13 cellular contexts compared by ENCODE assay signal in genomic region chr5:142726188-142726731, GRCh38. TPM values are rescaled to one million over a fixed set of nuclear protein-coding genes. Genes with fewer than 3 reads are reported as not detected.
DNase-seq lines count a peak whose midpoint lies in the region; ATAC-seq and TF ChIP-seq lines count a peak whose summit lies in the region.
"Had no signal": no experiment of that assay in that cellular context is flagged by ENCODE, and none has a peak within 500 bp of the region (broad histone marks: within the 10 kb centered on the region; RNA-seq: fewer than 3 reads in every experiment).

No MANE protein-coding gene starts in this region.

- H3K4me1 Mint-ChIP-seq in naive thymus-derived CD4-positive, alpha-beta T cell = peaks cover 0 to 4% (median 0%) of the 10 kb centered on the region in 7 donors
- H3K4me1 Mint-ChIP-seq: activated B cell treated with CpG ODN at 0.5 μM for 24 hours had no signal

- H3K4me3 ChIP-seq in astrocyte of the cerebellum (ENCODE audit: low read depth, low read length) = no peak overlapping the region
- no peak overlapping the region for H3K4me3 ChIP-seq in naive thymus-derived CD4-positive, alpha-beta T cell (ENCODE audit: low read length)
- H3K4me3 ChIP-seq: cardiac muscle cell had no signal

- CTCF ChIA-PET in naive thymus-derived CD4-positive, alpha-beta T cell (lab: Charles Lee) = no interaction called here

- POLR2A ChIA-PET in naive thymus-derived CD4-positive, alpha-beta T cell (lab: Charles Lee) = no interaction called here

- peak; percentile 59 for ATAC-seq in naive thymus-derived CD4-positive, alpha-beta T cell
- no peak for ATAC-seq in GM18498 (IDR thresholded peaks at IDR 0.05; ENCODE audit: unreplicated experiment)
- ATAC-seq in HG03108 (IDR thresholded peaks at IDR 0.05; ENCODE audit: unreplicated experiment) = no peak

- TF ChIP-seq CTCF in astrocyte of the cerebellum (IDR thresholded peaks at IDR 0.05; ENCODE audit: low read depth, low read length, missing control alignments) = no peak

- H3K4me1 ChIP-seq in naive thymus-derived CD4-positive, alpha-beta T cell (ENCODE audit: control insufficient read depth in 2 of 2, insufficient read depth in 2 of 2, low read length in 2 of 2) = no peaks in the 10 kb centered on the region

- no peaks in the 10 kb centered on the region for H3K36me3 Mint-ChIP-seq in naive thymus-derived CD4-positive, alpha-beta T cell

- peak; percentile 72 for DNase-seq in ELR (ENCODE audit: low read depth)
- peak; percentile 95 for DNase-seq in HS-5 (ENCODE audit: low read depth)
- DNase-seq in astrocyte of the cerebellum (ENCODE audit: low read depth) = peak; percentile 65
- no peak for DNase-seq in naive thymus-derived CD4-positive, alpha-beta T cell
- DNase-seq in UCSD-AML1 (lab: John Stamatoyannopoulos, UW; ENCODE audit: unreplicated experiment) = no peak
- DNase-seq in epidermal melanocyte (ENCODE audit: insufficient read length, low spot score) = no peak
- DNase-seq: activated B cell treated with CpG ODN at 0.5 μM for 24 hours; kidney; NCI-H2171 treated with DMSO at 0.1 percent for 48 hours; stimulated activated CD4-positive, alpha-beta T cell treated with anti-CD3 and anti-CD28 coated beads, Interleukin-4, amount 100 ng/mL, for 4 hours had no signal

- intact Hi-C loops in naive thymus-derived CD4-positive, alpha-beta T cell (cut with micrococcal nuclease) = no loop called here

- peaks cover 0 to 2% (median 0%) of the 10 kb centered on the region in 5 donors for H3K27me3 Mint-ChIP-seq in naive thymus-derived CD4-positive, alpha-beta T cell

- no peaks in the 10 kb centered on the region for H3K36me3 ChIP-seq in naive thymus-derived CD4-positive, alpha-beta T cell (ENCODE audit: control insufficient read depth in 2 of 3, insufficient read depth in 3 of 3, low read length in 3 of 3)
- H3K36me3 ChIP-seq: cardiac muscle cell had no signal

- no peak overlapping the region for H3K27ac ChIP-seq in naive thymus-derived CD4-positive, alpha-beta T cell (ENCODE audit: low read depth, low read length)
- H3K27ac ChIP-seq: cardiac muscle cell had no signal

- no peaks in the 10 kb centered on the region for H3K9me3 Mint-ChIP-seq in naive thymus-derived CD4-positive, alpha-beta T cell
- H3K9me3 Mint-ChIP-seq: activated B cell treated with CpG ODN at 0.5 μM for 24 hours had no signal

- H3K9me3 ChIP-seq in naive thymus-derived CD4-positive, alpha-beta T cell (ENCODE audit: control insufficient read depth in 2 of 3, low read length in 3 of 3) = no peaks in the 10 kb centered on the region

- no peak overlapping the region for H3K27ac Mint-ChIP-seq in naive thymus-derived CD4-positive, alpha-beta T cell
- H3K27ac Mint-ChIP-seq: activated B cell treated with CpG ODN at 0.5 μM for 24 hours had no signal

- no peaks in the 10 kb centered on the region for H3K27me3 ChIP-seq in naive thymus-derived CD4-positive, alpha-beta T cell (ENCODE audit: control insufficient read depth in 2 of 2, insufficient read depth in 2 of 2, low read length in 2 of 2)
- H3K27me3 ChIP-seq: cardiac muscle cell had no signal

- in situ Hi-C loops in astrocyte of the cerebellum (cut with HindIII; ENCODE audit: low sequenced_read_pairs) = loop anchor here (5.0 kb wide), 1 partner anchor 71 kb away; no protein-coding TSS in a partner anchor

- H3K4me3 Mint-ChIP-seq in naive thymus-derived CD4-positive, alpha-beta T cell = no peak overlapping the region
- H3K4me3 Mint-ChIP-seq: activated B cell treated with CpG ODN at 0.5 μM for 24 hours had no signal

RNA-seq across cellular contexts. Expression of gene FGF1, which starts 40.4 kb away (rescaled TPM):
- not detected for total RNA-seq in naive thymus-derived CD4-positive, alpha-beta T cell
- polyA plus RNA-seq in naive thymus-derived CD4-positive, alpha-beta T cell = not detected
- total RNA-seq: activated B cell treated with CpG ODN at 0.5 μM for 24 hours, cardiac muscle cell had no signal
- polyA plus RNA-seq: cardiac muscle cell had no signal

RNA-seq across cellular contexts. Expression of gene ARHGAP26, which starts 43.9 kb away (rescaled TPM):
- 100 to 1,000 TPM in 1 of 5 experiments, 10 to 100 TPM in 4; 20.1 to 123 (median 29.1) TPM for total RNA-seq in naive thymus-derived CD4-positive, alpha-beta T cell
- polyA plus RNA-seq in naive thymus-derived CD4-positive, alpha-beta T cell = 10 to 100 TPM; 10.5 to 12.9 TPM

Comparison
In these comparisons a context has a peak if more than half of its experiments do, and no peak if none do; other contexts are left out.
1. DNase-seq: peak in ELR (single experiment), HS-5 (single experiment) and astrocyte of the cerebellum (single experiment); none in naive thymus-derived CD4-positive, alpha-beta T cell (0 of 9), UCSD-AML1 (single experiment) and epidermal melanocyte (single experiment).